18 cellular contexts compared by ENCODE assay signal in the genomic region with DNA sequence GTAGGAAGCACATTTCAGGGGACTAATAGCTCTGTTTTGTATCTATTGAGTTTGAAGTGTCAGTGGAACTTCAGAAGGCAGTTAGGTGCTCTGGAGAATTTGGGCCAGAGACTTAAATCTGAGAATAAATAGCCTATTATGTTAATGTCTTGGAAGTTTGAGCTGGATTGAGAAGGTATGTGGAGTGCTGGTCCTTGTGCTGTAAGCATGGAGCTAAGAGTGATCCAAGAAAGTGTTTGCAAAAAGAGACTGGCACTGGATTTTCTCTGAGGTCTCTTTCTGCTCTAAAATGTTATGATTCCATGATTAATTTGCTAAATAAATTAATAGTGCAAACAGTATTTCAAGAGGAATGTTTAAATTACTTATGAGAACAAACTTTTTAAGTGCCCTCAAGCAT.
DNase-seq lines count a peak whose midpoint lies in the region; ATAC-seq and TF ChIP-seq lines count a peak whose summit lies in the region.
"Had no signal": no experiment of that assay in that cellular context is flagged by ENCODE, and none has a peak within 500 bp of the region (broad histone marks: within the 10 kb centered on the region; RNA-seq: fewer than 3 reads in every experiment).

No MANE protein-coding gene starts in this region.

- in situ Hi-C loops in gastrocnemius medialis (cut with MboI; ENCODE audit: low sequenced_read_pairs in 4 of 4): no loop called here

- peak overlapping the region; percentile 60 for H3K27ac Mint-ChIP-seq in activated naive CD4-positive, alpha-beta T cell treated with anti-CD3 and anti-CD28 coated beads, Interleukin-2, amount 50 U/mL, for 24 hours
- H3K27ac Mint-ChIP-seq in CD8-positive, alpha-beta memory T cell: peak overlapping the region in 4 of 8 donors; percentile 9 to 89 (median 26)
- H3K27ac Mint-ChIP-seq in activated T-helper 17 cell treated with anti-CD3 and anti-CD28 coated beads, Interleukin-2, amount 50 U/mL, for 72 hours: no peak overlapping the region
- H3K27ac Mint-ChIP-seq: B cell had no signal

- TF ChIP-seq POLR2A in gastrocnemius medialis (IDR thresholded peaks at IDR 0.05): no peak

- no peaks in the 10 kb centered on the region for H3K27me3 Mint-ChIP-seq in activated naive CD4-positive, alpha-beta T cell treated with anti-CD3 and anti-CD28 coated beads, Interleukin-2, amount 50 U/mL, for 24 hours
- H3K27me3 Mint-ChIP-seq in CD8-positive, alpha-beta memory T cell: peaks cover 0 to 1% of the 10 kb centered on the region in 2 donors
- H3K27me3 Mint-ChIP-seq in activated T-helper 17 cell treated with anti-CD3 and anti-CD28 coated beads, Interleukin-2, amount 50 U/mL, for 72 hours: no peaks in the 10 kb centered on the region

- intact Hi-C loops in gastrocnemius medialis (cut with DNase I; ENCODE audit: low total_unique reads): no loop called here

- POLR2A ChIA-PET in CD8-positive, alpha-beta memory T cell (lab: Charles Lee): interaction anchor here (1.2 kb wide), 1 partner anchor 132 kb away, joined by 3 read pairs; the partner anchor contains the start of gene CTLA4

- H3K4me1 ChIP-seq in CD8-positive, alpha-beta memory T cell (ENCODE audit: insufficient read depth, low read length): peaks cover 51% of the 10 kb centered on the region
- no peaks in the 10 kb centered on the region for H3K4me1 ChIP-seq in gastrocnemius medialis
- H3K4me1 ChIP-seq: SJCRH30 had no signal

- TF ChIP-seq CTCF in gastrocnemius medialis (IDR thresholded peaks at IDR 0.05 in 4 of 5, conservative IDR thresholded peaks at IDR 0.05 in 1 of 5): no peak

- no peak overlapping the region for H3K4me3 Mint-ChIP-seq in activated naive CD4-positive, alpha-beta T cell treated with anti-CD3 and anti-CD28 coated beads, Interleukin-2, amount 50 U/mL, for 24 hours
- H3K4me3 Mint-ChIP-seq in CD8-positive, alpha-beta memory T cell: peak overlapping the region in 5 of 7 donors; percentile 51 to 71 (median 57)
- H3K4me3 Mint-ChIP-seq in activated T-helper 17 cell treated with anti-CD3 and anti-CD28 coated beads, Interleukin-2, amount 50 U/mL, for 72 hours: peak overlapping the region; percentile 78
- H3K4me3 Mint-ChIP-seq: B cell had no signal

- H3K9me3 Mint-ChIP-seq in activated naive CD4-positive, alpha-beta T cell treated with anti-CD3 and anti-CD28 coated beads, Interleukin-2, amount 50 U/mL, for 24 hours: peaks cover 19% of the 10 kb centered on the region
- H3K9me3 Mint-ChIP-seq in CD8-positive, alpha-beta memory T cell: no peaks in the 10 kb centered on the region
- no peaks in the 10 kb centered on the region for H3K9me3 Mint-ChIP-seq in activated T-helper 17 cell treated with anti-CD3 and anti-CD28 coated beads, Interleukin-2, amount 50 U/mL, for 72 hours

- H3K4me3 ChIP-seq in CD8-positive, alpha-beta memory T cell (ENCODE audit: low read length): no peak overlapping the region
- H3K4me3 ChIP-seq in gastrocnemius medialis: no peak overlapping the region
- H3K4me3 ChIP-seq: SJCRH30 had no signal

- peaks cover 87% of the 10 kb centered on the region for H3K4me1 Mint-ChIP-seq in activated naive CD4-positive, alpha-beta T cell treated with anti-CD3 and anti-CD28 coated beads, Interleukin-2, amount 50 U/mL, for 24 hours
- peaks cover 69 to 82% (median 81%) of the 10 kb centered on the region in 3 donors for H3K4me1 Mint-ChIP-seq in CD8-positive, alpha-beta memory T cell
- H3K4me1 Mint-ChIP-seq in activated T-helper 17 cell treated with anti-CD3 and anti-CD28 coated beads, Interleukin-2, amount 50 U/mL, for 72 hours: peaks cover 72% of the 10 kb centered on the region
- H3K4me1 Mint-ChIP-seq: B cell had no signal

- CTCF ChIA-PET in CD8-positive, alpha-beta memory T cell (lab: Charles Lee): interaction anchor here (0.9 to 1.4 kb wide), 2 partner anchors 9 to 14 kb away, joined by 3 read pairs; no protein-coding TSS in a partner anchor

- no peak for DNase-seq in activated naive CD4-positive, alpha-beta T cell treated with anti-CD3 and anti-CD28 coated beads, Interleukin-2, amount 50 U/mL, for 16 hours
- no peak for DNase-seq in CD8-positive, alpha-beta memory T cell
- DNase-seq in globus pallidus (ENCODE audit: low spot score) (no peak), gastrocnemius medialis (no peak)
- DNase-seq: DMS 273 treated with DMSO at 0.1 percent for 48 hours, EL, KG1, NCI-H1436 treated with DMSO at 0.1 percent for 48 hours, NCI-H2029 treated with DMSO at 0.1 percent for 48 hours, NCI-H510A, NCI-H774, PC-3, SJCRH30 had no signal

- no peaks in the 10 kb centered on the region for H3K27me3 ChIP-seq in CD8-positive, alpha-beta memory T cell (ENCODE audit: insufficient read depth, low read length, poor library complexity, severe bottlenecking)
- no peaks in the 10 kb centered on the region for H3K27me3 ChIP-seq in gastrocnemius medialis
- H3K27me3 ChIP-seq: SJCRH30 had no signal

- no peak for ATAC-seq in activated T-helper 17 cell treated with anti-CD3 and anti-CD28 coated beads, Interleukin-2, amount 50 U/mL, for 72 hours (replicated peaks)
- no peak for ATAC-seq in gastrocnemius medialis
- no peak for ATAC-seq in HG03196 (IDR thresholded peaks at IDR 0.05; ENCODE audit: unreplicated experiment)
- ATAC-seq: PC-3 had no signal

- H3K36me3 Mint-ChIP-seq in activated naive CD4-positive, alpha-beta T cell treated with anti-CD3 and anti-CD28 coated beads, Interleukin-2, amount 50 U/mL, for 24 hours: peaks cover 6% of the 10 kb centered on the region
- H3K36me3 Mint-ChIP-seq in CD8-positive, alpha-beta memory T cell: peaks cover 0 to 10% (median 3%) of the 10 kb centered on the region in 3 donors
- no peaks in the 10 kb centered on the region for H3K36me3 Mint-ChIP-seq in activated T-helper 17 cell treated with anti-CD3 and anti-CD28 coated beads, Interleukin-2, amount 50 U/mL, for 72 hours (ENCODE audit: low read depth)

- no peak overlapping the region for H3K27ac ChIP-seq in CD8-positive, alpha-beta memory T cell (ENCODE audit: low read depth, low read length)
- H3K27ac ChIP-seq in gastrocnemius medialis: no peak overlapping the region
- H3K27ac ChIP-seq: RWPE1, SJCRH30 had no signal

- H3K9me3 ChIP-seq in CD8-positive, alpha-beta memory T cell (ENCODE audit: low read length): no peaks in the 10 kb centered on the region
- H3K9me3 ChIP-seq in gastrocnemius medialis: no peaks in the 10 kb centered on the region
- H3K9me3 ChIP-seq: SJCRH30 had no signal

- no peaks in the 10 kb centered on the region for H3K36me3 ChIP-seq in CD8-positive, alpha-beta memory T cell (ENCODE audit: insufficient read depth, low read length)
- no peaks in the 10 kb centered on the region for H3K36me3 ChIP-seq in gastrocnemius medialis
- H3K36me3 ChIP-seq: SJCRH30 had no signal
